Comparison of ENCODE assay signal across 1 cellular context in genomic region chr5:97165726-97166125, GRCh38.
TF ChIP-seq lines count a peak whose summit lies in the region.

No MANE protein-coding gene starts in this region.

TF ChIP-seq in HCT116, 20 proteins besides CTCF, POLR2A, EP300 and RAD21:
- TF ChIP-seq TCF7L2 (IDR thresholded peaks at IDR 0.05; ENCODE audit: borderline replicate concordance, extremely low read depth, insufficient read depth, insufficient read length) (no peak), ATF3 (IDR thresholded peaks at IDR 0.05) (no peak), EZH2phosphoT487 (IDR thresholded peaks at IDR 0.05; ENCODE audit: borderline replicate concordance) (no peak), EGR1 (IDR thresholded peaks at IDR 0.05; ENCODE audit: low read depth) (no peak), SIN3A (IDR thresholded peaks at IDR 0.05; ENCODE audit: low read depth) (no peak), MAX (IDR thresholded peaks at IDR 0.05) (no peak), EZH2 (IDR thresholded peaks at IDR 0.05) (no peak), ZFX (IDR thresholded peaks at IDR 0.05) (no peak), ELF1 (IDR thresholded peaks at IDR 0.05; ENCODE audit: borderline replicate concordance, low read depth) (no peak), YY1 (IDR thresholded peaks at IDR 0.05; ENCODE audit: extremely low read depth, insufficient replicate concordance, low read depth, low read length) (no peak), CBX3 (IDR thresholded peaks at IDR 0.05; ENCODE audit: low read depth) (no peak), CEBPB (IDR thresholded peaks at IDR 0.05; ENCODE audit: low read depth) (no peak), POLR2AphosphoS5 (IDR thresholded peaks at IDR 0.05; ENCODE audit: low read depth, low read length) (no peak), ZNF274 (IDR thresholded peaks at IDR 0.05; ENCODE audit: low read depth, low read length) (no peak), REST (IDR thresholded peaks at IDR 0.05; ENCODE audit: low read depth) (no peak), FOSL1 (IDR thresholded peaks at IDR 0.05; ENCODE audit: low read depth) (no peak), SP1 (IDR thresholded peaks at IDR 0.05; ENCODE audit: low read depth) (no peak)
- TF ChIP-seq, protein P1, sequence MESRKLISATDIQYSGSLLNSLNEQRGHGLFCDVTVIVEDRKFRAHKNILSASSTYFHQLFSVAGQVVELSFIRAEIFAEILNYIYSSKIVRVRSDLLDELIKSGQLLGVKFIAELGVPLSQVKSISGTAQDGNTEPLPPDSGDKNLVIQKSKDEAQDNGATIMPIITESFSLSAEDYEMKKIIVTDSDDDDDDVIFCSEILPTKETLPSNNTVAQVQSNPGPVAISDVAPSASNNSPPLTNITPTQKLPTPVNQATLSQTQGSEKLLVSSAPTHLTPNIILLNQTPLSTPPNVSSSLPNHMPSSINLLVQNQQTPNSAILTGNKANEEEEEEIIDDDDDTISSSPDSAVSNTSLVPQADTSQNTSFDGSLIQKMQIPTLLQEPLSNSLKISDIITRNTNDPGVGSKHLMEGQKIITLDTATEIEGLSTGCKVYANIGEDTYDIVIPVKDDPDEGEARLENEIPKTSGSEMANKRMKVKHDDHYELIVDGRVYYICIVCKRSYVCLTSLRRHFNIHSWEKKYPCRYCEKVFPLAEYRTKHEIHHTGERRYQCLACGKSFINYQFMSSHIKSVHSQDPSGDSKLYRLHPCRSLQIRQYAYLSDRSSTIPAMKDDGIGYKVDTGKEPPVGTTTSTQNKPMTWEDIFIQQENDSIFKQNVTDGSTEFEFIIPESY (IDR thresholded peaks at IDR 0.05; ENCODE audit: extremely low read depth, insufficient replicate concordance, low read length): no peak
